In the genomic region with DNA sequence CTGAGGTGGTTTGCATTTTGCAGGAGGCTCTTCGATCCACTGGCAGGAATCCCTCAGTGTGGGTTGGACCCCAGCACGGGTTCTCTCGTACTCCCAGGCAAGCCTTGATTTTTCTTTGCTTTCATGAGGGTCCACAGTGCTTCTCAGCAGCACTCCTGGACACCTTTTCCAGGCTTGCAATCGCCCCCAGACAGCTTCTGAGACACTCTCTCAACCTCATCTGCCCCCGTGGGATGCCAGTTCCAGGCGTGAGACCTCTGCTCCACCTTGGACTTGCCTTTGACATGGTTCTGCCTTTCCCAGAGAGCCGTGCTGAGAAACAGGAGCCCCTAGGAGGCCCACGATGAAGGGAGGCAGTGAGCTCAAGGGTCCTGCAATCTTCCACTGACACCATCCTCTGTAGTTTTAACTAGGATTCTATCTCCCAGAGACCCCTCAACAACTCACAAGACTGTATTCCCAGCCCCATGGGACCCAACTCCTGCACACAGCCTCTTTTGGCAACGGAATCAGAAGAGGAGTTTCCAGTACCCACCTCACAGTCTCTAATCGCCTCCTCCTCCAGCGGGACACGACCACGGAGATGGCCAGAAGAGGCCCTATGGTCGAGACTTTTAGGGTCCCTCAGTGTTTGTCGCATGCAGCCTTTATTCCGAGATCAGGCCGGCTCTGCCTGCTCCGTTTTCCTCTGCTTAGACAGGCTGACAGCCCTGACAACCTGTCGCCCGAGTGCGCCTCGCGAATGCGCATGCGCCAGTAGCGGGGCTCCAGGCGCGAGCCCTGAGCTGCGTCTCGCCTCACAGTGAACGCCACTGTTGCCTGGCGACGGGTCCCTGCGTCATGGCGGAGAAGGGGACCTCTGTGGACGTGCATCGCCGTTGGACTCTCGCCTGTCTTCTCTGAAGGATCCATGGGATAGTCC, we compare ENCODE assay signal across 9 cellular contexts. TPM values are rescaled to one million over a fixed set of nuclear protein-coding genes. Genes with fewer than 3 reads are reported as not detected.
DNase-seq lines count a peak whose midpoint lies in the region; ATAC-seq, FAIRE-seq and TF ChIP-seq lines count a peak whose summit lies in the region.
"Had no signal": no experiment of that assay in that cellular context is flagged by ENCODE, and none has a peak within 500 bp of the region (broad histone marks: within the 10 kb centered on the region; RNA-seq: fewer than 3 reads in every experiment).

No MANE protein-coding gene starts in this region.

- no peak overlapping the region; the same call in 1 of the 2 replicates for H3K4me2 ChIP-seq in HepG2 (ENCODE audit: low read depth, low read length)

- no peaks in the 10 kb centered on the region for H3K4me1 ChIP-seq in right lobe of liver
- H3K4me1 ChIP-seq in HepG2 (ENCODE audit: insufficient read depth, low read length), result peaks cover 10% of the 10 kb centered on the region
- no peaks in the 10 kb centered on the region for H3K4me1 ChIP-seq in colonic mucosa
- peaks cover 10% of the 10 kb centered on the region for H3K4me1 ChIP-seq in lower lobe of right lung

- intact Hi-C loops in right lobe of liver (cut with DNase I) (no loop called here), HepG2 (cut with micrococcal nuclease; ENCODE audit: unreplicated experiment) (no loop called here), colonic mucosa (cut with DNase I) (no loop called here), lower lobe of right lung (cut with DNase I) (no loop called here)
- intact Hi-C loops in activated CD4-positive, alpha-beta T cell treated with anti-CD3 and anti-CD28 coated beads for 36 hours (cut with DNase I, micrococcal nuclease), result no loop called here

- FAIRE-seq in HepG2 (lab: Jason Lieb, UNC), result no peak
- FAIRE-seq: TTC549 had no signal

- no peak for TF ChIP-seq RAD21 in HepG2 (CRISPR knock-in tag; IDR thresholded peaks at IDR 0.05)

- no peak overlapping the region for H2AFZ ChIP-seq in HepG2 (ENCODE audit: low read length)

- H3K4me1 Mint-ChIP-seq in activated CD4-positive, alpha-beta T cell treated with anti-CD3 and anti-CD28 coated beads for 36 hours, result peaks cover 8% of the 10 kb centered on the region

- no TSS peak for BruUV-seq in HepG2 (replicated peaks; lab: Mats Ljungman, UMichigan)

- ATAC-seq in right lobe of liver (peak; percentile 37 to 50 (median 44)), HepG2 (no peak), lower lobe of right lung (peak; percentile 53 to 74), HG02678 (IDR thresholded peaks at IDR 0.05; ENCODE audit: unreplicated experiment) (no peak)
- peak; percentile 93 for ATAC-seq in activated CD4-positive, alpha-beta T cell treated with anti-CD3 and anti-CD28 coated beads for 36 hours

- H3K4me3 Mint-ChIP-seq in activated CD4-positive, alpha-beta T cell treated with anti-CD3 and anti-CD28 coated beads for 36 hours, result peak overlapping the region; percentile 54

- no peak overlapping the region for H3K27ac ChIP-seq in right lobe of liver
- H3K27ac ChIP-seq in HepG2 (ENCODE audit: extremely low read length, insufficient read depth, low read length), result no peak overlapping the region
- H3K27ac ChIP-seq in colonic mucosa, result no peak overlapping the region
- H3K27ac ChIP-seq in lower lobe of right lung, result no peak overlapping the region

- H3K9ac ChIP-seq in HepG2 (ENCODE audit: insufficient read depth, low read depth, low read length) (no peak overlapping the region), colonic mucosa (ENCODE audit: low read depth in 2 of 2, low read length in 2 of 2) (no peak overlapping the region)

- 38% methylated on average over 17 of the region's 39 CpGs for WGBS in right lobe of liver (ENCODE audit: insufficient coverage, low coverage, low lambda C conversion rate, missing lambda C conversion rate)
- WGBS in HepG2 (ENCODE audit: low lambda C conversion rate), result 26% methylated on average over 25 of the region's 39 CpGs

- no peaks in the 10 kb centered on the region for H4K20me1 ChIP-seq in HepG2 (ENCODE audit: insufficient read depth, low read length)

- H3K4me3 ChIP-seq in right lobe of liver (no peak overlapping the region), HepG2 (replicated peaks in 1 of 3; ENCODE audit: insufficient read depth in 1 of 3, low read depth in 2 of 3, low read length in 3 of 3) (no peak overlapping the region), colonic mucosa (peak overlapping the region; percentile 9), lower lobe of right lung (peak overlapping the region; percentile 36)

- no peaks in the 10 kb centered on the region for H3K9me3 Mint-ChIP-seq in activated CD4-positive, alpha-beta T cell treated with anti-CD3 and anti-CD28 coated beads for 36 hours (ENCODE audit: low read depth)

- TF ChIP-seq POLR2A in right lobe of liver (IDR thresholded peaks at IDR 0.05) (no peak), HepG2 (IDR thresholded peaks at IDR 0.05; ENCODE audit: insufficient read depth in 1 of 2, low read depth in 2 of 2, low read length in 2 of 2) (no peak)

- peaks cover 11% of the 10 kb centered on the region for H3K27me3 Mint-ChIP-seq in activated CD4-positive, alpha-beta T cell treated with anti-CD3 and anti-CD28 coated beads for 36 hours

- H3K9me3 ChIP-seq in right lobe of liver, result no peaks in the 10 kb centered on the region
- H3K9me3 ChIP-seq in HepG2 (ENCODE audit: low read length), result peaks cover 19% of the 10 kb centered on the region; the same call in 1 of the 2 replicates
- H3K9me3 ChIP-seq in colonic mucosa, result no peaks in the 10 kb centered on the region
- H3K9me3 ChIP-seq in lower lobe of right lung, result no peaks in the 10 kb centered on the region

- H3K36me3 ChIP-seq in right lobe of liver (no peaks in the 10 kb centered on the region), HepG2 (replicated peaks in 1 of 2; ENCODE audit: control insufficient read depth in 1 of 2, insufficient read depth in 2 of 2, low read length in 2 of 2) (no peaks in the 10 kb centered on the region), colonic mucosa (no peaks in the 10 kb centered on the region), lower lobe of right lung (no peaks in the 10 kb centered on the region)

- no peak overlapping the region for H3K27ac Mint-ChIP-seq in activated CD4-positive, alpha-beta T cell treated with anti-CD3 and anti-CD28 coated beads for 36 hours

- TF ChIP-seq CTCF in right lobe of liver (IDR thresholded peaks at IDR 0.05) (no peak), HepG2 (CRISPR knock-in tag; IDR thresholded peaks at IDR 0.05) (no peak), colonic mucosa (IDR thresholded peaks at IDR 0.05) (no peak), lower lobe of right lung (IDR thresholded peaks at IDR 0.05) (no peak)

- TF ChIP-seq EP300 in HepG2 (IDR thresholded peaks at IDR 0.05; ENCODE audit: low read depth in 2 of 2, low read length in 2 of 2) (no peak), HepG2 (CRISPR knock-in tag; IDR thresholded peaks at IDR 0.05; ENCODE audit: borderline replicate concordance) (no peak)

- in situ Hi-C loops in HepG2 (cut with HindIII; ENCODE audit: extremely low pct_ligation_motif_present, low pct_unique_long_range_greater_than_20kb), result no loop called here

- H3K36me3 Mint-ChIP-seq in activated CD4-positive, alpha-beta T cell treated with anti-CD3 and anti-CD28 coated beads for 36 hours (ENCODE audit: low read depth), result no peaks in the 10 kb centered on the region

- CTCF ChIA-PET in HepG2 (lab: Yijun Ruan, JAX; ENCODE audit: low intra/inter-chr PET ratio, low total read pairs), result no interaction called here
- CTCF ChIA-PET in activated CD4-positive, alpha-beta T cell treated with anti-CD3 and anti-CD28 coated beads for 36 hours (lab: Charles Lee), result no interaction called here

- H3K27me3 ChIP-seq in right lobe of liver (no peaks in the 10 kb centered on the region), HepG2 (ENCODE audit: control insufficient read depth in 1 of 2, insufficient read depth in 2 of 2, low read length in 2 of 2) (peaks cover 6 to 94% of the 10 kb centered on the region in 2 experiments; a peak in 4 of 5 replicates), colonic mucosa (no peaks in the 10 kb centered on the region), lower lobe of right lung (ENCODE audit: low read depth) (peaks cover 18% of the 10 kb centered on the region)

- no peaks in the 10 kb centered on the region for H3K79me2 ChIP-seq in HepG2 (ENCODE audit: insufficient read depth, low read length)

- POLR2A ChIA-PET in HepG2 (lab: Yijun Ruan, JAX), result no interaction called here
- POLR2A ChIA-PET in activated CD4-positive, alpha-beta T cell treated with anti-CD3 and anti-CD28 coated beads for 36 hours (lab: Charles Lee), result no interaction called here

- DNase-seq in right lobe of liver (peak in 2 of 3 donors; percentile 44 to 47), HepG2 (ENCODE audit: low spot score) (no peak), colonic mucosa (peak; percentile 42), lower lobe of right lung (peak; percentile 68), NK-92 (lab: John Stamatoyannopoulos, UW; ENCODE audit: unreplicated experiment) (no peak)
- peak; percentile 84 for DNase-seq in activated CD4-positive, alpha-beta T cell treated with anti-CD3 and anti-CD28 coated beads for 36 hours
- DNase-seq in stimulated activated CD4-positive, alpha-beta T cell treated with anti-CD3 and anti-CD28 coated beads, Interleukin-4, amount 100 ng/mL, for 4 hours, result peak; percentile 69 to 74

RNA-seq across cellular contexts. Expression of a gene that starts 26.0 kb away (rescaled TPM):
- under 1 TPM; 0.24 to 1.00 (median 0.78) TPM for total RNA-seq in right lobe of liver
- total RNA-seq in HepG2 (2016; rRNA removed; fragmentation: Illumina TruSeq; extraction: Trizol), result 5.8 and 6.8 TPM in 2 replicates
- total RNA-seq in HepG2 (2016; cell fraction: cytosol; rRNA removed; fragmentation: Illumina TruSeq; extraction: Trizol; ENCODE audit: low read depth), result 1.1 and 1.3 TPM in 2 replicates
- 5.0 and 7.2 TPM in 2 replicates for total RNA-seq in HepG2 (2016; cell fraction: insoluble cytoplasmic fraction; rRNA removed; fragmentation: Illumina TruSeq; extraction: Trizol)
- total RNA-seq in HepG2 (2016; cell fraction: membrane; rRNA removed; fragmentation: Illumina TruSeq; extraction: Trizol), result 2.1 and 4.0 TPM in 2 replicates
- total RNA-seq in HepG2 (2016; cell fraction: nucleus; rRNA removed; fragmentation: Illumina TruSeq; extraction: Trizol), result 4.9 and 5.1 TPM in 2 replicates
- 0.90 and 1.7 TPM in 2 replicates for polyA plus RNA-seq in HepG2 (2011; rRNA removed)
- polyA plus RNA-seq in HepG2 (2011; cell fraction: cytosol; rRNA removed), result 1.0 and 1.2 TPM in 2 replicates
- polyA plus RNA-seq in HepG2 (2011; cell fraction: nucleus; rRNA removed), result 0.64 and 0.69 TPM in 2 replicates
- polyA plus RNA-seq in HepG2 (2012), result 1.3 and 2.0 TPM in 2 replicates
- polyA plus RNA-seq in HepG2 (2016; cell fraction: cytosol; fragmentation: Illumina TruSeq; extraction: Trizol; ENCODE audit: low read depth), result 0.62 and 0.71 TPM in 2 replicates
- polyA plus RNA-seq in HepG2 (2016; cell fraction: insoluble cytoplasmic fraction; fragmentation: Illumina TruSeq; extraction: Trizol; ENCODE audit: low read depth), result 6.6 and 7.3 TPM in 2 replicates
- polyA plus RNA-seq in HepG2 (2016; cell fraction: membrane; fragmentation: Illumina TruSeq; extraction: Trizol; ENCODE audit: low read depth), result 2.5 and 2.6 TPM in 2 replicates
- polyA plus RNA-seq in HepG2 (2016; cell fraction: nucleus; fragmentation: Illumina TruSeq; extraction: Trizol; ENCODE audit: insufficient read depth, low read depth), result 5.0 and 5.1 TPM in 2 replicates
- polyA minus RNA-seq in HepG2 (2011; rRNA and poly(A)+ RNA removed; ENCODE audit: low replicate concordance), result 0.90 and 4.3 TPM in 2 replicates
- polyA minus RNA-seq in HepG2 (2011; cell fraction: cytosol; rRNA and poly(A)+ RNA removed), result 2.3 TPM in 2 replicates
- 5.3 and 6.6 TPM in 2 replicates for polyA minus RNA-seq in HepG2 (2011; cell fraction: nucleus; rRNA and poly(A)+ RNA removed)
- 10 to 100 TPM; 12.5 to 13.3 TPM for total RNA-seq in activated CD4-positive, alpha-beta T cell treated with anti-CD3 and anti-CD28 coated beads for 36 hours
- total RNA-seq in colonic mucosa, result 1 to 10 TPM; 5.0 to 7.1 TPM
- total RNA-seq in lower lobe of right lung, result 8.4 TPM

Comparison
In these comparisons a context has a peak if more than half of its experiments do, and no peak if none do; other contexts are left out.
1. ATAC-seq: peak in right lobe of liver (4 of 4), activated CD4-positive, alpha-beta T cell treated with anti-CD3 and anti-CD28 coated beads for 36 hours (single experiment) and lower lobe of right lung (2 of 2); none in HepG2 (single experiment) and HG02678 (single experiment).
2. DNase-seq: peak in right lobe of liver (2 of 3), activated CD4-positive, alpha-beta T cell treated with anti-CD3 and anti-CD28 coated beads for 36 hours (single experiment), colonic mucosa (single experiment), lower lobe of right lung (single experiment) and stimulated activated CD4-positive, alpha-beta T cell treated with anti-CD3 and anti-CD28 coated beads, Interleukin-4, amount 100 ng/mL, for 4 hours (2 of 2); none in HepG2 (single experiment) and NK-92 (single experiment).
3. H3K4me3 ChIP-seq: peak in colonic mucosa (single experiment) and lower lobe of right lung (single experiment); none in right lobe of liver (0 of 3) and HepG2 (0 of 3).